In the genomic region with DNA sequence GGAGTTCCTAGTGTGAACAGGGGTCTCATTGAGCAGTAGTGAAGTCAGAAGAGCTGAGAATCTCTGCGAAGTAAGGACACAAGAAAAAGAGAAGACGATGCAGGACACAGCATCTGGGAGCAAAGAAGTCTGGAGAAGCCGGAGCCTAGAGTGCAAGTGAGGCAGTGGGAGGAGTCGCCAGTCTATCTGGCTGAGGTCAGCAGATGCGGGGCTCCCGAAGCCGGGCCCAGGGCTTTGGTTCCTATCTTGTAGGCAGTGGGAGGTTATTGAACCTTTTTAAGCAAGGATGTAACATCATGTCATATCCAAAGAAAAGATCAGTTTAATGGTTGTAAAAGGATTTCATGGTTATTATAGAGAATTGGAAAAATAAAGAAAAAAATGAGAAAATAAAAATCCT, we compare ENCODE assay signal across 32 cellular contexts.
"Had no signal": no experiment of that assay in that cellular context is flagged by ENCODE, and none has a peak within 500 bp of the region (broad histone marks: within the 10 kb centered on the region; RNA-seq: fewer than 3 reads in every experiment).

No MANE protein-coding gene starts in this region.

- H3K9me3 Mint-ChIP-seq: activated CD4-positive, alpha-beta memory T cell treated with anti-CD3 and anti-CD28 coated beads, Interleukin-2, amount 10 ng/mL, durations not matched to agents 7 days and 5 days; activated CD4-positive, alpha-beta T cell treated with anti-CD3 and anti-CD28 coated beads, Interleukin-2, amount 10 ng/mL, durations not matched to agents 7 days and 5 days; activated naive CD4-positive, alpha-beta T cell treated with anti-CD3 and anti-CD28 coated beads, Interleukin-2, amount 10 ng/mL, durations not matched to agents 7 days and 5 days; activated naive CD4-positive, alpha-beta T cell treated with anti-CD3 and anti-CD28 coated beads, Interleukin-2, amount 50 U/mL, for 72 hours; activated naive CD8-positive, alpha-beta T cell treated with anti-CD3 and anti-CD28 coated beads for 36 hours; activated T-cell treated with anti-CD3 and anti-CD28 coated beads, Interleukin-2, amount 50 U/mL, for 24 hours; activated T-helper 2 cell treated with anti-CD3 and anti-CD28 coated beads, Interferon-gamma antibody, Interleukin-2, Interleukin-4, amounts not matched to agents 10 μg/mL and 5 μg/mL and 100 μg/mL, durations not matched to agents 14 hours and 24 hours and 36 hours; brain; central memory CD8-positive, alpha-beta T cell; T-cell had no signal

- H3K4me3 Mint-ChIP-seq: activated CD4-positive, alpha-beta memory T cell treated with anti-CD3 and anti-CD28 coated beads, Interleukin-2, amount 10 ng/mL, durations not matched to agents 7 days and 5 days; activated CD4-positive, alpha-beta T cell treated with anti-CD3 and anti-CD28 coated beads for 36 hours; activated CD4-positive, alpha-beta T cell treated with anti-CD3 and anti-CD28 coated beads, Interleukin-2, amount 10 ng/mL, durations not matched to agents 7 days and 5 days; activated CD8-positive, alpha-beta memory T cell treated with anti-CD3 and anti-CD28 coated beads, Interleukin-2, amount 10 ng/mL, durations not matched to agents 7 days and 5 days; activated CD8-positive, alpha-beta T cell treated with anti-CD3 and anti-CD28 coated beads, Interleukin-2, amount 10 ng/mL, durations not matched to agents 7 days and 5 days; activated naive CD4-positive, alpha-beta T cell treated with anti-CD3 and anti-CD28 coated beads, Interleukin-2, amount 10 ng/mL, durations not matched to agents 7 days and 5 days; activated naive CD8-positive, alpha-beta T cell treated with anti-CD3 and anti-CD28 coated beads for 36 hours; activated T-cell treated with anti-CD3 and anti-CD28 coated beads, Interleukin-2, amount 50 U/mL, for 24 hours; brain; central memory CD8-positive, alpha-beta T cell; T-cell; T-helper 17 cell had no signal

- ATAC-seq: activated CD4-positive, alpha-beta T cell treated with anti-CD3 and anti-CD28 coated beads for 36 hours; activated CD4-positive, CD25-positive, alpha-beta regulatory T cell treated with anti-CD3 and anti-CD28 coated beads, Interleukin-2, amount 50 U/mL, for 24 hours; activated CD8-positive, alpha-beta memory T cell treated with anti-CD3 and anti-CD28 coated beads, Interleukin-2, amount 10 ng/mL, durations not matched to agents 7 days and 5 days; activated CD8-positive, alpha-beta T cell treated with anti-CD3 and anti-CD28 coated beads, Interleukin-2, amount 10 ng/mL, durations not matched to agents 7 days and 5 days; activated naive CD4-positive, alpha-beta T cell treated with anti-CD3 and anti-CD28 coated beads, Interleukin-2, amount 50 U/mL, for 72 hours; T-cell; T-helper 17 cell had no signal

- H3K36me3 Mint-ChIP-seq: activated CD8-positive, alpha-beta memory T cell treated with anti-CD3 and anti-CD28 coated beads, Interleukin-2, amount 10 ng/mL, durations not matched to agents 7 days and 5 days; activated naive CD4-positive, alpha-beta T cell treated with anti-CD3 and anti-CD28 coated beads, Interleukin-2, amount 10 ng/mL, durations not matched to agents 7 days and 5 days; activated naive CD4-positive, alpha-beta T cell treated with anti-CD3 and anti-CD28 coated beads, Interleukin-2, amount 50 U/mL, for 72 hours; activated naive CD8-positive, alpha-beta T cell treated with anti-CD3 and anti-CD28 coated beads for 36 hours; brain; T-cell had no signal

- H3K9me3 ChIP-seq: adrenal gland, ascending aorta had no signal

- H3K4me3 ChIP-seq: adrenal gland, ascending aorta, cardiac muscle cell had no signal

- H3K27ac ChIP-seq: adrenal gland, ascending aorta, cardiac muscle cell, VCaP had no signal

- H3K27me3 Mint-ChIP-seq: activated naive CD4-positive, alpha-beta T cell treated with anti-CD3 and anti-CD28 coated beads, Interleukin-2, amount 10 ng/mL, durations not matched to agents 7 days and 5 days; brain had no signal

- H3K4me1 ChIP-seq: adrenal gland, ascending aorta had no signal

- H3K27me3 ChIP-seq: adrenal gland, ascending aorta had no signal

- H3K36me3 ChIP-seq: adrenal gland, ascending aorta, cardiac muscle cell had no signal

- DNase-seq: activated CD4-positive, alpha-beta memory T cell treated with anti-CD3 and anti-CD28 coated beads, Interleukin-2, amount 10 ng/mL, durations not matched to agents 7 days and 5 days; activated CD4-positive, alpha-beta T cell treated with anti-CD3 and anti-CD28 coated beads for 1 hour; activated CD4-positive, alpha-beta T cell treated with anti-CD3 and anti-CD28 coated beads for 36 hours; activated CD4-positive, alpha-beta T cell treated with anti-CD3 and anti-CD28 coated beads for 48 hours; activated CD4-positive, alpha-beta T cell treated with anti-CD3 and anti-CD28 coated beads, Interleukin-2, amount 10 ng/mL, durations not matched to agents 7 days and 5 days; activated CD4-positive, alpha-beta T cell treated with anti-CD3 and anti-CD28 coated beads, Interleukin-2, amount 50 U/mL, for 48 hours; activated CD4-positive, CD25-positive, alpha-beta regulatory T cell; activated CD8-positive, alpha-beta memory T cell treated with anti-CD3 and anti-CD28 coated beads for 24 hours; activated CD8-positive, alpha-beta memory T cell treated with anti-CD3 and anti-CD28 coated beads, Interleukin-2, amount 10 ng/mL, durations not matched to agents 7 days and 5 days; activated CD8-positive, alpha-beta memory T cell treated with anti-CD3 and anti-CD28 coated beads, Interleukin-2, amount 50 U/mL, for 48 hours; activated CD8-positive, alpha-beta T cell treated with anti-CD3 and anti-CD28 coated beads, Interleukin-2, amount 10 ng/mL, durations not matched to agents 7 days and 5 days; activated effector memory CD4-positive, alpha-beta T cell treated with Interleukin-2 at 50 U/mL for 16 hours; activated gamma-delta T cell; activated naive CD4-positive, alpha-beta T cell treated with anti-CD3 and anti-CD28 coated beads, Interleukin-2, amount 10 ng/mL, durations not matched to agents 7 days and 5 days; activated naive CD4-positive, alpha-beta T cell treated with Interleukin-2 at 50 U/mL for 16 hours; activated naive CD8-positive, alpha-beta T cell treated with anti-CD3 and anti-CD28 coated beads for 36 hours; activated T-cell treated with anti-CD3 and anti-CD28 coated beads, Interleukin-2, amount 50 U/mL, for 24 hours; activated T-cell treated with anti-CD3 and anti-CD28 coated beads, Interleukin-2, amount 50 U/mL, for 48 hours; adrenal gland; amniotic stem cell; anterior cingulate cortex; cerebellar nuclear complex; T-cell; T-helper 17 cell had no signal

- H3K4me1 Mint-ChIP-seq: activated CD4-positive, alpha-beta memory T cell treated with anti-CD3 and anti-CD28 coated beads, Interleukin-2, amount 10 ng/mL, durations not matched to agents 7 days and 5 days; activated CD4-positive, alpha-beta T cell treated with anti-CD3 and anti-CD28 coated beads for 36 hours; activated CD4-positive, alpha-beta T cell treated with anti-CD3 and anti-CD28 coated beads, Interleukin-2, amount 10 ng/mL, durations not matched to agents 7 days and 5 days; activated CD8-positive, alpha-beta memory T cell treated with anti-CD3 and anti-CD28 coated beads, Interleukin-2, amount 10 ng/mL, durations not matched to agents 7 days and 5 days; activated naive CD4-positive, alpha-beta T cell treated with anti-CD3 and anti-CD28 coated beads, Interleukin-2, amount 10 ng/mL, durations not matched to agents 7 days and 5 days; activated naive CD8-positive, alpha-beta T cell treated with anti-CD3 and anti-CD28 coated beads for 36 hours; brain; central memory CD8-positive, alpha-beta T cell; T-cell; T-helper 17 cell had no signal

- H3K27ac Mint-ChIP-seq: activated CD4-positive, alpha-beta memory T cell treated with anti-CD3 and anti-CD28 coated beads, Interleukin-2, amount 10 ng/mL, durations not matched to agents 7 days and 5 days; activated CD4-positive, alpha-beta T cell treated with anti-CD3 and anti-CD28 coated beads for 36 hours; activated CD4-positive, alpha-beta T cell treated with anti-CD3 and anti-CD28 coated beads, Interleukin-2, amount 10 ng/mL, durations not matched to agents 7 days and 5 days; activated CD8-positive, alpha-beta memory T cell treated with anti-CD3 and anti-CD28 coated beads, Interleukin-2, amount 10 ng/mL, durations not matched to agents 7 days and 5 days; activated CD8-positive, alpha-beta T cell treated with anti-CD3 and anti-CD28 coated beads, Interleukin-2, amount 10 ng/mL, durations not matched to agents 7 days and 5 days; activated naive CD4-positive, alpha-beta T cell treated with anti-CD3 and anti-CD28 coated beads, Interleukin-2, amount 10 ng/mL, durations not matched to agents 7 days and 5 days; activated naive CD4-positive, alpha-beta T cell treated with anti-CD3 and anti-CD28 coated beads, Interleukin-2, amount 50 U/mL, for 72 hours; activated naive CD8-positive, alpha-beta T cell treated with anti-CD3 and anti-CD28 coated beads for 36 hours; activated T-cell treated with anti-CD3 and anti-CD28 coated beads, Interleukin-2, amount 50 U/mL, for 24 hours; activated T-helper 2 cell treated with anti-CD3 and anti-CD28 coated beads, Interferon-gamma antibody, Interleukin-2, Interleukin-4, amounts not matched to agents 10 μg/mL and 5 μg/mL and 100 μg/mL, durations not matched to agents 14 hours and 24 hours and 36 hours; brain; T-cell; T-helper 17 cell had no signal
